Comparison of ENCODE assay signal across 8 cellular contexts in genomic region chr17:20705186-20705585, GRCh38.
A peak's percentile ranks its signal among the peaks of the same experiment; 100 is the strongest.
DNase-seq lines count a peak whose midpoint lies in the region; ATAC-seq, FAIRE-seq and TF ChIP-seq lines count a peak whose summit lies in the region.
"Not testable (repeated sequence)": the region's sequence is repeated elsewhere in the genome, so short reads cannot be mapped to it uniquely, and the experiment has no call there.

No MANE protein-coding gene starts in this region.

- peaks cover 12 to 18% (median 15%) of the 10 kb centered on the region in 3 donors for H3K27me3 Mint-ChIP-seq in immature natural killer cell (ENCODE audit: low read depth in 3 of 3)
- not testable (repeated sequence) for H3K27me3 Mint-ChIP-seq in natural killer cell (ENCODE audit: low read depth in 2 of 2)

- not testable (repeated sequence) for H3K36me3 Mint-ChIP-seq in immature natural killer cell, natural killer cell

- not testable (repeated sequence) for H3K27ac ChIP-seq in BLaER1 treated with 17β-estradiol and CSF1 and Interleukin-3, amounts not matched to agents 10 nM and 100 nM; PC-3 (ENCODE audit: low read length); H1 (ENCODE audit: low read depth, low read length)
- H3K27ac ChIP-seq in KMS-11: peak overlapping the region; percentile 60; the same call in 1 of the 2 replicates

- CTCF ChIA-PET in PC-3 (lab: Charles Lee); H1 (lab: Charles Lee; ENCODE audit: partially characterized antibody): not testable (repeated sequence)

- H3K79me2 ChIP-seq in KMS-11 (ENCODE audit: insufficient read depth, low read depth); PC-3 (ENCODE audit: low read length); H1 (ENCODE audit: control insufficient read depth in 1 of 2, insufficient read depth in 2 of 2, low read length in 2 of 2): not testable (repeated sequence)

- H3K4me1 Mint-ChIP-seq in immature natural killer cell: peaks cover 54 to 61% of the 10 kb centered on the region in 2 donors
- peaks cover 50 to 55% of the 10 kb centered on the region in 2 donors for H3K4me1 Mint-ChIP-seq in natural killer cell

- BruUV-seq in PC-3 (replicated peaks; lab: Mats Ljungman, UMichigan): not testable (repeated sequence)

- TF ChIP-seq RAD21 in H1 (IDR thresholded peaks at IDR 0.05 in 1 of 2, conservative IDR thresholded peaks at IDR 0.05 in 1 of 2; ENCODE audit: low read depth in 2 of 2, low read length in 2 of 2): not testable (repeated sequence)

- not testable (repeated sequence) for H4K8ac ChIP-seq in H1 (ENCODE audit: extremely low read depth, insufficient read depth, low read length)

- H3K79me1 ChIP-seq in H1 (ENCODE audit: low read depth, low read length): not testable (repeated sequence)

- not testable (repeated sequence) for H2BK12ac ChIP-seq in H1 (ENCODE audit: low read depth, low read length)

- not testable (repeated sequence) for TF ChIP-seq CTCF in KMS-11 (conservative IDR thresholded peaks at IDR 0.05; ENCODE audit: low read depth, low read length); PC-3 (conservative IDR thresholded peaks at IDR 0.05; ENCODE audit: low read depth, low read length); H1 (IDR thresholded peaks at IDR 0.05; ENCODE audit: control extremely low read depth in 1 of 3, insufficient read depth in 1 of 3, low read depth in 1 of 3, low read length in 3 of 3); natural killer cell (IDR thresholded peaks at IDR 0.05)

- not testable (repeated sequence) for H3K9me3 Mint-ChIP-seq in immature natural killer cell, natural killer cell

- not testable (repeated sequence) for H4K91ac ChIP-seq in H1 (replicated peaks; ENCODE audit: insufficient read length, low read length)

- H3K9me3 ChIP-seq in BLaER1 treated with 17β-estradiol and CSF1 and Interleukin-3, amounts not matched to agents 10 nM and 100 nM (replicated peaks in 1 of 11); PC-3 (ENCODE audit: low read length); H1 (ENCODE audit: insufficient read depth in 2 of 2, low read depth in 1 of 2, low read length in 1 of 2): not testable (repeated sequence)

- not testable (repeated sequence) for H2BK120ac ChIP-seq in H1 (replicated peaks; ENCODE audit: low read depth, low read length)

- ATAC-seq in PC-3, natural killer cell: not testable (repeated sequence)

- not testable (repeated sequence) for H3F3A ChIP-seq in PC-3 (ENCODE audit: low read length, unreplicated experiment)

- peaks cover 0 to 40% (median 22%) of the 10 kb centered on the region in 10 experiments; a peak in 13 of 20 replicates for H3K4me1 ChIP-seq in BLaER1 treated with 17β-estradiol and CSF1 and Interleukin-3, amounts not matched to agents 10 nM and 100 nM
- H3K4me1 ChIP-seq in KMS-11 (ENCODE audit: low read depth, poor library complexity, severe bottlenecking): peaks cover 63% of the 10 kb centered on the region
- not testable (repeated sequence) for H3K4me1 ChIP-seq in PC-3 (ENCODE audit: insufficient read depth, low read length); H1 (replicated peaks in 1 of 4; ENCODE audit: control insufficient read depth in 3 of 4, insufficient read depth in 4 of 4, low read length in 3 of 4)

- not testable (repeated sequence) for H3K36me3 ChIP-seq in BLaER1 treated with 17β-estradiol and CSF1 and Interleukin-3, amounts not matched to agents 10 nM and 100 nM; KMS-11 (ENCODE audit: insufficient read depth); PC-3 (ENCODE audit: low read depth, low read length); H1 (ENCODE audit: control insufficient read depth in 2 of 4, insufficient read depth in 4 of 4, low read length in 3 of 4)

- H4K5ac ChIP-seq in H1 (ENCODE audit: insufficient read length, low read depth, low read length): not testable (repeated sequence)

- H2AK5ac ChIP-seq in H1 (ENCODE audit: low read depth, low read length): not testable (repeated sequence)

- H2BK20ac ChIP-seq in H1 (ENCODE audit: low read length): not testable (repeated sequence)

- FAIRE-seq in H1 (lab: Jason Lieb, UNC): peak; percentile 45

- H3K27ac Mint-ChIP-seq in immature natural killer cell (peak overlapping the region; percentile 21 to 93 (median 76)), natural killer cell (peak overlapping the region; percentile 86)

- not testable (repeated sequence) for H3K23ac ChIP-seq in H1 (ENCODE audit: insufficient read length)

- intact Hi-C loops in PC-3 (cut with micrococcal nuclease); natural killer cell (cut with micrococcal nuclease): not testable (repeated sequence)

- 93% methylated on average over 1 of the region's 1 CpG; no CpG with 5 or more reads in 1 of the 2 experiments for WGBS in H1 (ENCODE audit: extremely low coverage in 1 of 2, insufficient coverage in 1 of 2, insufficient read length in 1 of 2, insufficient replicate concordance in 2 of 2, low coverage in 1 of 2, low lambda C conversion rate in 2 of 2, missing lambda C conversion rate in 1 of 2), 2 experiments

- not testable (repeated sequence) for H3K9ac ChIP-seq in BLaER1 treated with 17β-estradiol and CSF1 and Interleukin-3, amounts not matched to agents 10 nM and 100 nM; KMS-11; PC-3 (ENCODE audit: low read length); H1 (replicated peaks in 1 of 4; ENCODE audit: extremely low read depth in 1 of 4, low read depth in 3 of 4, low read length in 3 of 4)

- POLR2A ChIA-PET in PC-3 (lab: Charles Lee; ENCODE audit: unreplicated experiment); H1 (lab: Charles Lee; ENCODE audit: partially characterized antibody): not testable (repeated sequence)

- DNase-seq in NCI-H69 (lab: John Stamatoyannopoulos, UW) (peak; percentile 26), PC-3 (peak; percentile 1), RPMI8226 (peak; percentile 56)
- DNase-seq in H1 (ENCODE audit: low read depth in 1 of 2, low spot score in 2 of 2); immature natural killer cell; natural killer cell: not testable (repeated sequence)

- not testable (repeated sequence) for H3K4me3 ChIP-seq in BLaER1 treated with 17β-estradiol and CSF1 and Interleukin-3, amounts not matched to agents 10 nM and 100 nM; KMS-11 (IDR thresholded peaks at IDR 0.05; ENCODE audit: insufficient read depth, low read depth, low read length); PC-3 (ENCODE audit: low read length); H1 (ENCODE audit: extremely low read depth in 1 of 4, insufficient read depth in 2 of 4, low read depth in 3 of 4, low read length in 4 of 4)

- H3K23me2 ChIP-seq in H1 (ENCODE audit: low read depth, low read length): not testable (repeated sequence)

- not testable (repeated sequence) for H3K14ac ChIP-seq in H1 (ENCODE audit: insufficient read length)

- not testable (repeated sequence) for H4K20me1 ChIP-seq in BLaER1 treated with 17β-estradiol and CSF1 and Interleukin-3, amounts not matched to agents 10 nM and 100 nM; KMS-11 (ENCODE audit: insufficient read depth); PC-3 (ENCODE audit: low read length); H1 (replicated peaks in 1 of 2; ENCODE audit: control insufficient read depth in 1 of 2, insufficient read depth in 2 of 2, low read length in 2 of 2)

- H2AFZ ChIP-seq in KMS-11 (ENCODE audit: low read depth): peak overlapping the region; percentile 25; the same call in 1 of the 2 replicates
- not testable (repeated sequence) for H2AFZ ChIP-seq in PC-3 (ENCODE audit: low read length); H1 (ENCODE audit: low read length)

- H3K4ac ChIP-seq in H1 (replicated peaks; ENCODE audit: insufficient read length, low read depth, low read length): not testable (repeated sequence)

- TF ChIP-seq EP300 in H1 (IDR thresholded peaks at IDR 0.05; ENCODE audit: borderline replicate concordance in 1 of 2, low read depth in 2 of 2, low read length in 2 of 2): not testable (repeated sequence)

- H3K4me2 ChIP-seq in BLaER1 treated with 17β-estradiol and CSF1 and Interleukin-3, amounts not matched to agents 10 nM and 100 nM: peak overlapping the region in 7 of 11 experiments; percentile 11 to 62 (median 33); a peak in 12 of 22 replicates
- H3K4me2 ChIP-seq in KMS-11: peak overlapping the region; percentile 63; the same call in 1 of the 2 replicates
- H3K4me2 ChIP-seq in PC-3 (ENCODE audit: low read length); H1 (ENCODE audit: insufficient read depth in 1 of 2, low read depth in 2 of 2, low read length in 2 of 2): not testable (repeated sequence)

- TF ChIP-seq POLR2A in H1 (IDR thresholded peaks at IDR 0.05; ENCODE audit: control extremely low read depth in 1 of 2, low read depth in 2 of 2, low read length in 2 of 2): not testable (repeated sequence)

- H3K4me3 Mint-ChIP-seq in immature natural killer cell: peak overlapping the region in 4 of 5 donors; percentile 3 to 64 (median 42)
- peak overlapping the region; percentile 0 for H3K4me3 Mint-ChIP-seq in natural killer cell

- not testable (repeated sequence) for H3K9me2 ChIP-seq in PC-3 (replicated peaks; ENCODE audit: low read length)

- not testable (repeated sequence) for H2BK15ac ChIP-seq in H1 (ENCODE audit: low read length)

- not testable (repeated sequence) for H3K18ac ChIP-seq in H1 (ENCODE audit: extremely low read depth, low read length)

- H3K27me3 ChIP-seq in BLaER1 treated with 17β-estradiol and CSF1 and Interleukin-3, amounts not matched to agents 10 nM and 100 nM; KMS-11 (ENCODE audit: insufficient read depth, low read depth); PC-3 (ENCODE audit: low read length); H1 (replicated peaks in 1 of 4; ENCODE audit: control insufficient read depth in 3 of 4, extremely low read depth in 1 of 4, insufficient read depth in 3 of 4, low read length in 3 of 4): not testable (repeated sequence)

- H3K56ac ChIP-seq in H1 (replicated peaks; ENCODE audit: insufficient read length, low read depth, low read length): not testable (repeated sequence)

- H2BK5ac ChIP-seq in H1 (ENCODE audit: low read depth, low read length): not testable (repeated sequence)
